In genomic region chr6:99219788-99220187, GRCh38 we compare ENCODE assay signal across 8 cellular contexts.
DNase-seq lines count a peak whose midpoint lies in the region; ATAC-seq and TF ChIP-seq lines count a peak whose summit lies in the region.

No MANE protein-coding gene starts in this region.

- peak overlapping the region; percentile 67 for H3K27ac Mint-ChIP-seq in glutamatergic neuron (ENCODE audit: unreplicated experiment)

- no peaks in the 10 kb centered on the region for H3K9me3 Mint-ChIP-seq in glutamatergic neuron (ENCODE audit: unreplicated experiment)

- no peaks in the 10 kb centered on the region for H3K27me3 Mint-ChIP-seq in glutamatergic neuron (ENCODE audit: unreplicated experiment)

- ATAC-seq in HG03460 (IDR thresholded peaks at IDR 0.05; ENCODE audit: unreplicated experiment), result peak; percentile 75

- peaks cover 11% of the 10 kb centered on the region for H3K4me1 Mint-ChIP-seq in glutamatergic neuron (ENCODE audit: low read depth, unreplicated experiment)

- peak; percentile 15 for DNase-seq in ELR (ENCODE audit: low read depth)
- peak; percentile 26 for DNase-seq in GM20000 (ENCODE audit: low spot score)
- peak; percentile 52 for DNase-seq in glutamatergic neuron
- no peak for DNase-seq in GM19238 (ENCODE audit: insufficient read length, low spot score)
- DNase-seq in EL, result no peak
- no peak for DNase-seq in posterior cingulate gyrus
- DNase-seq in COLO829 (ENCODE audit: low spot score), result no peak

- H3K36me3 Mint-ChIP-seq in glutamatergic neuron (ENCODE audit: unreplicated experiment), result no peaks in the 10 kb centered on the region

- intact Hi-C loops in posterior cingulate gyrus (cut with DNase I), result no loop called here

- TF ChIP-seq CTCF in GM20000 (IDR thresholded peaks at IDR 0.05; ENCODE audit: extremely low read depth, missing control alignments) (peak; percentile 37), glutamatergic neuron (IDR thresholded peaks at IDR 0.05; ENCODE audit: partially characterized antibody, unreplicated experiment) (no peak)

- H3K4me3 Mint-ChIP-seq in glutamatergic neuron (ENCODE audit: unreplicated experiment), result no peak overlapping the region

Comparison
In these comparisons a context has a peak if more than half of its experiments do, and no peak if none do; other contexts are left out.
1. DNase-seq: peak in ELR (single experiment), GM20000 (single experiment) and glutamatergic neuron (single experiment); none in GM19238 (single experiment), EL (single experiment), posterior cingulate gyrus (0 of 10) and COLO829 (single experiment).